ENCODE assay signal across 12 cellular contexts in the genomic region with DNA sequence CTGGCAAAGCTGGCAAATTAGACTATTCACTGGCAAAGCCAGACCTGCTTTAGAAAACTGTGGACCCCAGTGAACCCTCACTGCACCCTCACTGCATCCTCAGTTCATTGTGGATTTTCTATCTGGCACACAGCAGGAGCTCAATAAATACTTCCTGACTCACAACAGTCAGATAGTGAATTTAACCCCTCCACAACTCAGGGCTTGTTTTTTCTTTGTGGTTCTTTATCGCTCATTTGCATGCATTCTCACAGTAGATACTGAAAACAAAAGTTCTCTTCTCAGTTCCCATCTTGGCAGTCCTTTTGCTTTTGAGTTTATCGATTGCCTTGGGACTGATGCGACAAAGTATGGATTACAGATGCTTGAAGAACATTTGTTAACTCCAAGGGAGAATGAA.
DNase-seq lines count a peak whose midpoint lies in the region; ATAC-seq, FAIRE-seq and TF ChIP-seq lines count a peak whose summit lies in the region.
"Had no signal": no experiment of that assay in that cellular context is flagged by ENCODE, and none has a peak within 500 bp of the region (broad histone marks: within the 10 kb centered on the region; RNA-seq: fewer than 3 reads in every experiment).

No MANE protein-coding gene starts in this region.

- 27% methylated on average over 3 of the region's 3 CpGs for WGBS in GM12878 (ENCODE audit: insufficient coverage, insufficient replicate concordance, low lambda C conversion rate, missing lambda C conversion rate)

- no peaks in the 10 kb centered on the region for H3K9me3 ChIP-seq in GM12878 (replicated peaks; ENCODE audit: control insufficient read depth, insufficient read depth, low read length)
- H3K9me3 ChIP-seq: MG63 had no signal

- TF ChIP-seq EP300 in GM12878 (IDR thresholded peaks at IDR 0.05; ENCODE audit: borderline replicate concordance in 1 of 2, control insufficient read depth in 1 of 2, low read depth in 2 of 2, low read length in 2 of 2), result no peak

- TF ChIP-seq CTCF in GM12878 (IDR thresholded peaks at IDR 0.05 in 2 of 3, conservative IDR thresholded peaks at IDR 0.05 in 1 of 3; ENCODE audit: control insufficient read depth in 2 of 3, extremely low read depth in 1 of 3, insufficient read depth in 1 of 3, low read depth in 3 of 3, low read length in 3 of 3), result no peak

- intact Hi-C loops in GM12878 (cut with micrococcal nuclease; ENCODE audit: unreplicated experiment), result no loop called here

- in situ Hi-C loops in GM12878 (cut with MboI), result no loop called here

- SMC1A ChIA-PET in GM12878 (lab: Charles Lee; ENCODE audit: uncharacterized antibody, unreplicated experiment), result no interaction called here

- H3K4me1 ChIP-seq in GM12878 (ENCODE audit: control insufficient read depth, insufficient read depth, low read length), result peaks cover 3% of the 10 kb centered on the region; the same call in 1 of the 2 replicates
- H3K4me1 ChIP-seq: heart right ventricle had no signal

- ATAC-seq in GM18870 (IDR thresholded peaks at IDR 0.05; ENCODE audit: unreplicated experiment) (peak; percentile 87), GM21528 (IDR thresholded peaks at IDR 0.05; ENCODE audit: low FRiP score, unreplicated experiment) (peak; percentile 64), HG03039 (IDR thresholded peaks at IDR 0.05; ENCODE audit: unreplicated experiment) (peak; percentile 62), GM12878 (peak; percentile 72), HG03097 (IDR thresholded peaks at IDR 0.05; ENCODE audit: low FRiP score, unreplicated experiment) (no peak)
- ATAC-seq: activated CD8-positive, alpha-beta T cell treated with anti-CD3 and anti-CD28 coated beads for 36 hours; heart right ventricle had no signal

- DNase-seq in GM12878 (ENCODE audit: low read depth, low spot score), result peak; percentile 9
- no peak for DNase-seq in pons (ENCODE audit: low spot score)
- DNase-seq in NCI-H128 (lab: John Stamatoyannopoulos, UW; ENCODE audit: unreplicated experiment), result no peak
- DNase-seq: activated CD8-positive, alpha-beta T cell treated with anti-CD3 and anti-CD28 coated beads for 36 hours; heart right ventricle; kidney; MG63; NCI-H524 treated with DMSO at 0.1 percent for 48 hours had no signal

- RAD21 ChIA-PET in GM12878 (lab: Charles Lee; ENCODE audit: unreplicated experiment), result no interaction called here

- no peak for TF ChIP-seq POLR2A in GM12878 (IDR thresholded peaks at IDR 0.05; ENCODE audit: low read depth, low read length)

- H2AFZ ChIP-seq in GM12878 (ENCODE audit: control insufficient read depth, low read depth, low read length), result no peak overlapping the region

- H3K27ac ChIP-seq in GM12878 (ENCODE audit: control insufficient read depth, insufficient read depth), result no peak overlapping the region
- H3K27ac ChIP-seq: heart right ventricle had no signal

- FAIRE-seq in GM12878 (lab: Jason Lieb, UNC), result peak; percentile 82
- FAIRE-seq: kidney had no signal

- CTCF ChIA-PET in GM12878 (lab: Yijun Ruan, JAX), result no interaction called here

- no peak for TF ChIP-seq RAD21 in GM12878 (IDR thresholded peaks at IDR 0.05; ENCODE audit: insufficient read depth, low read depth, low read length)

- no peak overlapping the region for H3K4me2 ChIP-seq in GM12878 (ENCODE audit: control insufficient read depth, insufficient read depth)

- no peak overlapping the region for H3K9ac ChIP-seq in GM12878 (ENCODE audit: control insufficient read depth, insufficient read depth, low read length)

- no TSS peak for BruUV-seq in GM12878 (replicated peaks; lab: Mats Ljungman, UMichigan)

- no peaks in the 10 kb centered on the region for H4K20me1 ChIP-seq in GM12878 (ENCODE audit: control insufficient read depth, insufficient read depth)

- no peaks in the 10 kb centered on the region for H3K79me2 ChIP-seq in GM12878 (ENCODE audit: control insufficient read depth, insufficient read depth, low read length)

- POLR2A ChIA-PET in GM12878 (lab: Charles Lee), result no interaction called here

- no peak overlapping the region for H3K4me3 ChIP-seq in GM12878
- H3K4me3 ChIP-seq: heart right ventricle, MG63 had no signal

- H3K36me3 ChIP-seq in GM12878 (ENCODE audit: control insufficient read depth in 2 of 2, insufficient read depth in 2 of 2, low read length in 1 of 2), result no peaks in the 10 kb centered on the region
- H3K36me3 ChIP-seq: heart right ventricle, MG63 had no signal

- H3K27me3 ChIP-seq in GM12878 (replicated peaks in 1 of 2; ENCODE audit: control insufficient read depth in 2 of 2, insufficient read depth in 2 of 2, low read length in 1 of 2), result no peaks in the 10 kb centered on the region
- H3K27me3 ChIP-seq: MG63 had no signal

TF ChIP-seq in GM12878, 131 proteins besides CTCF, POLR2A, EP300 and RAD21:
- TF ChIP-seq, protein P1, sequence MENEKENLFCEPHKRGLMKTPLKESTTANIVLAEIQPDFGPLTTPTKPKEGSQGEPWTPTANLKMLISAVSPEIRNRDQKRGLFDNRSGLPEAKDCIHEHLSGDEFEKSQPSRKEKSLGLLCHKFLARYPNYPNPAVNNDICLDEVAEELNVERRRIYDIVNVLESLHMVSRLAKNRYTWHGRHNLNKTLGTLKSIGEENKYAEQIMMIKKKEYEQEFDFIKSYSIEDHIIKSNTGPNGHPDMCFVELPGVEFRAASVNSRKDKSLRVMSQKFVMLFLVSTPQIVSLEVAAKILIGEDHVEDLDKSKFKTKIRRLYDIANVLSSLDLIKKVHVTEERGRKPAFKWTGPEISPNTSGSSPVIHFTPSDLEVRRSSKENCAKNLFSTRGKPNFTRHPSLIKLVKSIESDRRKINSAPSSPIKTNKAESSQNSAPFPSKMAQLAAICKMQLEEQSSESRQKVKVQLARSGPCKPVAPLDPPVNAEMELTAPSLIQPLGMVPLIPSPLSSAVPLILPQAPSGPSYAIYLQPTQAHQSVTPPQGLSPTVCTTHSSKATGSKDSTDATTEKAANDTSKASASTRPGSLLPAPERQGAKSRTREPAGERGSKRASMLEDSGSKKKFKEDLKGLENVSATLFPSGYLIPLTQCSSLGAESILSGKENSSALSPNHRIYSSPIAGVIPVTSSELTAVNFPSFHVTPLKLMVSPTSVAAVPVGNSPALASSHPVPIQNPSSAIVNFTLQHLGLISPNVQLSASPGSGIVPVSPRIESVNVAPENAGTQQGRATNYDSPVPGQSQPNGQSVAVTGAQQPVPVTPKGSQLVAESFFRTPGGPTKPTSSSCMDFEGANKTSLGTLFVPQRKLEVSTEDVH (IDR thresholded peaks at IDR 0.05; ENCODE audit: low read depth, partially characterized antibody), result no peak
- TF ChIP-seq RUNX3 (IDR thresholded peaks at IDR 0.05; ENCODE audit: low read length) (peak; percentile 44; the same call in 1 of the 2 replicates), POU2F2 (IDR thresholded peaks at IDR 0.05; ENCODE audit: borderline replicate concordance, low read depth, low read length) (peak; percentile 74; the same call in 1 of the 3 replicates), SPI1 (IDR thresholded peaks at IDR 0.05; ENCODE audit: borderline replicate concordance, insufficient read depth, low read depth, low read length) (peak; percentile 50; the same call in 1 of the 2 replicates), ZNF24 (IDR thresholded peaks at IDR 0.05) (no peak)
